Comparison of ENCODE assay signal across 8 cellular contexts in genomic region chr2:68466361-68466777, GRCh38. TPM values are rescaled to one million over a fixed set of nuclear protein-coding genes. Genes with fewer than 3 reads are reported as not detected.
DNase-seq lines count a peak whose midpoint lies in the region; ATAC-seq and TF ChIP-seq lines count a peak whose summit lies in the region.

No MANE protein-coding gene starts in this region.

- H2AK5ac ChIP-seq in mesendoderm (ENCODE audit: low read length), result no peak overlapping the region

- H3K36me3 ChIP-seq in mesendoderm (ENCODE audit: control insufficient read depth, insufficient read depth, low read length), result no peaks in the 10 kb centered on the region

- H3K27me3 Mint-ChIP-seq in activated B cell treated with CpG ODN at 0.5 μM for 24 hours, result no peaks in the 10 kb centered on the region

- H3K4me2 ChIP-seq in mesendoderm (ENCODE audit: low read length), result peak overlapping the region; percentile 77

- no peak overlapping the region for H2BK120ac ChIP-seq in mesendoderm (ENCODE audit: low read depth, low read length)

- H3K36me3 Mint-ChIP-seq in activated B cell treated with CpG ODN at 0.5 μM for 24 hours (ENCODE audit: low read depth), result peaks cover 10% of the 10 kb centered on the region
- peaks cover 14% of the 10 kb centered on the region for H3K36me3 Mint-ChIP-seq in stimulated activated effector memory CD8-positive, alpha-beta T cell treated with anti-CD3 and anti-CD28 coated beads, Interleukin-12 subunit alpha, Interleukin-12 subunit beta, amount 100 ng/mL, for 72 hours

- no peak overlapping the region for H2BK15ac ChIP-seq in mesendoderm (replicated peaks; ENCODE audit: low read depth)

- peak overlapping the region; percentile 99 for H3K56ac ChIP-seq in mesendoderm (ENCODE audit: low read length)

- CTCF ChIA-PET in AG04449 (lab: Yijun Ruan, JAX), result interaction anchor here (0.9 to 7.0 kb wide), 17 partner anchors 7 to 840 kb away, joined by 3 to 116 read pairs (median 6); partner anchors contain the start of gene C1D
- CTCF ChIA-PET in activated B cell treated with CpG ODN at 0.5 μM for 24 hours (lab: Charles Lee), result interaction anchor here (1.0 to 8.2 kb wide), 12 partner anchors 13 to 841 kb away, joined by 3 to 165 read pairs (median 10); no protein-coding TSS in a partner anchor

- intact Hi-C loops in activated B cell treated with CpG ODN at 0.5 μM for 24 hours (cut with micrococcal nuclease), result loop anchor here (2.0 to 10.0 kb wide), 5 partner anchors 404 to 1836 kb away; partner anchors contain the start of genes ANTXR1, C1D, FAM136A and GFPT1

- no peak overlapping the region for H2BK5ac ChIP-seq in mesendoderm (ENCODE audit: low read length)

- no peak overlapping the region for H4K8ac ChIP-seq in mesendoderm (ENCODE audit: low read depth, low read length)

- no peaks in the 10 kb centered on the region for H3K79me1 ChIP-seq in mesendoderm (ENCODE audit: low read length)

- peak overlapping the region; percentile 98 for H3K4me3 Mint-ChIP-seq in activated B cell treated with CpG ODN at 0.5 μM for 24 hours
- H3K4me3 Mint-ChIP-seq in stimulated activated effector memory CD8-positive, alpha-beta T cell treated with anti-CD3 and anti-CD28 coated beads, Interleukin-12 subunit alpha, Interleukin-12 subunit beta, amount 100 ng/mL, for 72 hours, result peak overlapping the region; percentile 98

- POLR2A ChIA-PET in AG04449 (lab: Yijun Ruan, JAX) (interaction anchor here (1.3 kb wide), 1 partner anchor 147 kb away, joined by 4 read pairs; the partner anchor contains the start of gene CNRIP1), activated B cell treated with CpG ODN at 0.5 μM for 24 hours (lab: Charles Lee) (interaction anchor here (0.9 to 2.1 kb wide), 14 partner anchors 21 to 971 kb away, joined by 3 to 16 read pairs (median 5); partner anchors contain the start of genes NFU1 and PNO1)

- peak; percentile 9 for ATAC-seq in activated B cell treated with CpG ODN at 0.5 μM for 24 hours (ENCODE audit: low read depth)
- ATAC-seq in stimulated activated effector memory CD8-positive, alpha-beta T cell treated with anti-CD3 and anti-CD28 coated beads, Interleukin-12 subunit alpha, Interleukin-12 subunit beta, amount 100 ng/mL, for 72 hours, result peak; percentile 16
- ATAC-seq in GM21528 (IDR thresholded peaks at IDR 0.05; ENCODE audit: low FRiP score, unreplicated experiment), result no peak

- peak overlapping the region; percentile 56 for H3K18ac ChIP-seq in mesendoderm (ENCODE audit: low read length)

- no peak for DNase-seq in AG04449 (ENCODE audit: low read depth, low spot score)
- DNase-seq in HT-29 (ENCODE audit: low spot score), result peak; percentile 24
- no peak for DNase-seq in activated B cell treated with CpG ODN at 0.5 μM for 24 hours
- DNase-seq in choroid plexus epithelial cell (ENCODE audit: low read depth), result peak; percentile 74
- peak; percentile 35 for DNase-seq in mesendoderm
- DNase-seq in stimulated activated effector memory CD8-positive, alpha-beta T cell treated with anti-CD3 and anti-CD28 coated beads, Interleukin-12 subunit alpha, Interleukin-12 subunit beta, amount 100 ng/mL, for 72 hours (ENCODE audit: low spot score in 2 of 2), result peak in 1 of 2 donors; percentile 75
- no peak for DNase-seq in NCI-H1092 (lab: John Stamatoyannopoulos, UW)

- WGBS in mesendoderm (ENCODE audit: extremely low coverage, insufficient coverage, low lambda C conversion rate), result no CpG with 5 or more reads among the region's 11 CpGs

- H3K23ac ChIP-seq in mesendoderm (ENCODE audit: low read length), result no peak overlapping the region

- H3K4ac ChIP-seq in mesendoderm (ENCODE audit: low read depth, low read length), result no peak overlapping the region

- no peak overlapping the region for H4K5ac ChIP-seq in mesendoderm (ENCODE audit: low read length)

- peak; percentile 9 for TF ChIP-seq CTCF in AG04449 (IDR thresholded peaks at IDR 0.05; ENCODE audit: insufficient read depth, low read length, missing control alignments)
- no peak for TF ChIP-seq CTCF in activated B cell treated with CpG ODN at 0.5 μM for 24 hours (IDR thresholded peaks at IDR 0.05)
- peak; percentile 27 for TF ChIP-seq CTCF in choroid plexus epithelial cell (conservative IDR thresholded peaks at IDR 0.05; ENCODE audit: low read depth, low read length)

- peak overlapping the region; percentile 95 for H3K9ac ChIP-seq in mesendoderm (ENCODE audit: low read length)

- no peaks in the 10 kb centered on the region for H3K9me3 Mint-ChIP-seq in activated B cell treated with CpG ODN at 0.5 μM for 24 hours
- no peaks in the 10 kb centered on the region for H3K9me3 Mint-ChIP-seq in stimulated activated effector memory CD8-positive, alpha-beta T cell treated with anti-CD3 and anti-CD28 coated beads, Interleukin-12 subunit alpha, Interleukin-12 subunit beta, amount 100 ng/mL, for 72 hours

- H3K4me1 ChIP-seq in mesendoderm (ENCODE audit: control insufficient read depth, low read depth, low read length), result peaks cover 2% of the 10 kb centered on the region

- no peak overlapping the region for H3K27ac ChIP-seq in mesendoderm (ENCODE audit: low read depth, low read length)

- H3K27me3 ChIP-seq in mesendoderm (ENCODE audit: insufficient read depth, low read length, poor library complexity), result no peaks in the 10 kb centered on the region

- no peaks in the 10 kb centered on the region for H3K79me2 ChIP-seq in mesendoderm (ENCODE audit: control insufficient read depth, insufficient read depth, low read length)

- peaks cover 29% of the 10 kb centered on the region for H3K4me1 Mint-ChIP-seq in activated B cell treated with CpG ODN at 0.5 μM for 24 hours
- peaks cover 42% of the 10 kb centered on the region for H3K4me1 Mint-ChIP-seq in stimulated activated effector memory CD8-positive, alpha-beta T cell treated with anti-CD3 and anti-CD28 coated beads, Interleukin-12 subunit alpha, Interleukin-12 subunit beta, amount 100 ng/mL, for 72 hours

- peak overlapping the region; percentile 99 for H3K4me3 ChIP-seq in AG04449 (ENCODE audit: low read depth, low read length)
- peak overlapping the region; percentile 80 for H3K4me3 ChIP-seq in choroid plexus epithelial cell (ENCODE audit: low read depth, low read length)
- H3K4me3 ChIP-seq in mesendoderm (ENCODE audit: low read length), result peak overlapping the region; percentile 94

- H3K27ac Mint-ChIP-seq in activated B cell treated with CpG ODN at 0.5 μM for 24 hours, result peak overlapping the region; percentile 93
- H3K27ac Mint-ChIP-seq in stimulated activated effector memory CD8-positive, alpha-beta T cell treated with anti-CD3 and anti-CD28 coated beads, Interleukin-12 subunit alpha, Interleukin-12 subunit beta, amount 100 ng/mL, for 72 hours, result peak overlapping the region; percentile 96

RNA-seq across cellular contexts. Expression of gene FBXO48, which starts 0.7 kb away (rescaled TPM):
- total RNA-seq in HT-29 (2014; rRNA removed; shearing (Covaris generic)), result 0.03 and 0.05 TPM in 2 replicates
- total RNA-seq in activated B cell treated with CpG ODN at 0.5 μM for 24 hours, result 1.8 and 2.6 TPM in 2 replicates
- 0.55 TPM for polyA plus RNA-seq in mesendoderm (2013, experiment 1 of 2)
- 0.45 TPM for polyA plus RNA-seq in mesendoderm (2013, experiment 2 of 2)

RNA-seq across cellular contexts. Expression of gene APLF, which starts 1.0 kb away (rescaled TPM):
- total RNA-seq in HT-29 (2014; rRNA removed; shearing (Covaris generic)), result 0.05 TPM in 1 of 2 replicates, not detected in the other
- total RNA-seq in activated B cell treated with CpG ODN at 0.5 μM for 24 hours, result 6.4 and 6.8 TPM in 2 replicates
- polyA plus RNA-seq in mesendoderm (2013, experiment 1 of 2), result 2.0 TPM
- 2.0 TPM for polyA plus RNA-seq in mesendoderm (2013, experiment 2 of 2)

Comparison
In these comparisons a context has a peak if more than half of its experiments do, and no peak if none do; other contexts are left out.
1. DNase-seq: peak in HT-29 (single experiment), choroid plexus epithelial cell (single experiment) and mesendoderm (single experiment); none in AG04449 (single experiment), activated B cell treated with CpG ODN at 0.5 μM for 24 hours (single experiment) and NCI-H1092 (single experiment).
2. Peak in every context shown above with its lines, with median percentiles within 50 percentile points of each other: H3K4me3 ChIP-seq.